ENCODE assay signal across 8 cellular contexts in the genomic region with DNA sequence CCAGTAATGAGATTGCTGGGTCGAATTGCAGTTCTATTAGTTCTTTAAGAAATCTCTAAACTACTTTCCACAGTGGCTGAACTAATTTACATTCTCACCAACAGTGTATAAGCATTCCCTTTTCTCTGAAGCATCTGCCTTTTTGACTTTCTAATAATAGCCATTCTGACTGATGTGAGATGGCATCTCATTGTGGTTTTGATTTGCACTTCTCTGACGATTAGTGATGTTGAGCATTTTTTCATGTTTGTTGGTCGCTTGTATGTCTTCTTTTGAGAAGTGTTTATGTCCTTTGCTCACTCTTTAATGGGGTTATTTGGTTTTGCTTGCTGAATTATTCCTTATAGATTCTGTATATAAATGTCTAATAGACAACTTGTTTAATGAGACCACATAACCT.
"Had no signal": no experiment of that assay in that cellular context is flagged by ENCODE, and none has a peak within 500 bp of the region (broad histone marks: within the 10 kb centered on the region; RNA-seq: fewer than 3 reads in every experiment).

No MANE protein-coding gene starts in this region.

- H3K4me3 ChIP-seq: GM23248, HAP-1, K562 had no signal

- ATAC-seq: HCT116, K562 had no signal

- H2AFZ ChIP-seq: GM23248 had no signal

- H3K27ac ChIP-seq: GM23248 had no signal

- DNase-seq: GM23248, GOT3, H7, HFFc6, IMR-90 had no signal

- H3K4me1 ChIP-seq: HAP-1 had no signal

- H3K9ac ChIP-seq: GM23248 had no signal

- H3K36me3 ChIP-seq: HAP-1 had no signal

- H3K9me3 ChIP-seq: HAP-1 had no signal
